Comparison of ENCODE assay signal across 2 cellular contexts in the genomic region with DNA sequence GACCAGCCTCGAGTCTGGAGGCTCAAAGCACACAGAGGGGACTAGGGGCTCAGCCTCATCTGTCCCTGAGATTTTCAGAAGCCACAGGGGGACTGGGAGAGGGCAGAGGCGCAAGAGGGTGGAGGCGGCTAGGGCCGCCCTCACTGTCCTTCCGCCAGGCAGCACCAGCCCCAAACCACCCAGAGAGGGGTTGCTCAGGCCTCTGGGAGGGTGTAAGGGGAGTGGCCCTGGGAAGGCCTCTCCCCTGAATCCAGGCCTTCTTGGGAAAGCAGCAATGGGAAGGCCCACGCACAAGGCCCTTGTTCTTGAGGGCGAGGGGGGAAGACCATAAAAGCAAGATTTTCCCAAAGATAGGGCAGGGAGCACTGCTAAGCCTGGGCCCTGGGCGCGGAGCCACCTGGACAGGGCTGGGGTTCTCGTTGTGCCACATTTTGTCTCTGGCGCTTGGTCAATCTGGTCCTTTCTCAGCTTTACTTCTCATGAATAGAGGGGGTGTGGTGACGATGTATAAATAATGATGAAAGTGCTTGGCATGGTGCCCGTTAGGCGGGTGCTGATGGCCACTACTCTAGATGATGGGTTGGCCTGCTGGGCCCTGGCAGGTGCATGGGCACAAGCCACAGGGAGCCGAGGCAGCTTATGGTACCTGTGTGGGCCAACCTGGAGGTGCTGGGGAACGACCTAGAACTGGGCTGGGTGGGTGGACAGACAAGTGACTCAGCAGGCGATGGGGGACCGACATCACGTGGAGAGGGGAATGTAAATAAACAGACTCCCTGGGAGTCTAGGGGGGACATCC.
TF ChIP-seq lines count a peak whose summit lies in the region.

No MANE protein-coding gene starts in this region.

TF ChIP-seq in HCT116, 20 proteins besides CTCF, POLR2A, EP300 and RAD21:
- TF ChIP-seq, protein P1, sequence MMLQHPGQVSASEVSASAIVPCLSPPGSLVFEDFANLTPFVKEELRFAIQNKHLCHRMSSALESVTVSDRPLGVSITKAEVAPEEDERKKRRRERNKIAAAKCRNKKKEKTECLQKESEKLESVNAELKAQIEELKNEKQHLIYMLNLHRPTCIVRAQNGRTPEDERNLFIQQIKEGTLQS (IDR thresholded peaks at IDR 0.05): no peak
- TF ChIP-seq EZH2phosphoT487 (IDR thresholded peaks at IDR 0.05; ENCODE audit: borderline replicate concordance): no peak
- TF ChIP-seq JUND (IDR thresholded peaks at IDR 0.05): no peak
- TF ChIP-seq ZNF274 (IDR thresholded peaks at IDR 0.05; ENCODE audit: low read depth, low read length): no peak
- TF ChIP-seq, protein P2, sequence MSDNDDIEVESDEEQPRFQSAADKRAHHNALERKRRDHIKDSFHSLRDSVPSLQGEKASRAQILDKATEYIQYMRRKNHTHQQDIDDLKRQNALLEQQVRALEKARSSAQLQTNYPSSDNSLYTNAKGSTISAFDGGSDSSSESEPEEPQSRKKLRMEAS (IDR thresholded peaks at IDR 0.05): no peak
- no peak for TF ChIP-seq ZFX (IDR thresholded peaks at IDR 0.05)
- TF ChIP-seq FOSL1 (IDR thresholded peaks at IDR 0.05; ENCODE audit: low read depth): no peak
- no peak for TF ChIP-seq POLR2AphosphoS5 (IDR thresholded peaks at IDR 0.05; ENCODE audit: low read depth, low read length)
- no peak for TF ChIP-seq ZBTB33 (IDR thresholded peaks at IDR 0.05; ENCODE audit: extremely low read depth, insufficient replicate concordance, low read length)
- TF ChIP-seq, protein P3, sequence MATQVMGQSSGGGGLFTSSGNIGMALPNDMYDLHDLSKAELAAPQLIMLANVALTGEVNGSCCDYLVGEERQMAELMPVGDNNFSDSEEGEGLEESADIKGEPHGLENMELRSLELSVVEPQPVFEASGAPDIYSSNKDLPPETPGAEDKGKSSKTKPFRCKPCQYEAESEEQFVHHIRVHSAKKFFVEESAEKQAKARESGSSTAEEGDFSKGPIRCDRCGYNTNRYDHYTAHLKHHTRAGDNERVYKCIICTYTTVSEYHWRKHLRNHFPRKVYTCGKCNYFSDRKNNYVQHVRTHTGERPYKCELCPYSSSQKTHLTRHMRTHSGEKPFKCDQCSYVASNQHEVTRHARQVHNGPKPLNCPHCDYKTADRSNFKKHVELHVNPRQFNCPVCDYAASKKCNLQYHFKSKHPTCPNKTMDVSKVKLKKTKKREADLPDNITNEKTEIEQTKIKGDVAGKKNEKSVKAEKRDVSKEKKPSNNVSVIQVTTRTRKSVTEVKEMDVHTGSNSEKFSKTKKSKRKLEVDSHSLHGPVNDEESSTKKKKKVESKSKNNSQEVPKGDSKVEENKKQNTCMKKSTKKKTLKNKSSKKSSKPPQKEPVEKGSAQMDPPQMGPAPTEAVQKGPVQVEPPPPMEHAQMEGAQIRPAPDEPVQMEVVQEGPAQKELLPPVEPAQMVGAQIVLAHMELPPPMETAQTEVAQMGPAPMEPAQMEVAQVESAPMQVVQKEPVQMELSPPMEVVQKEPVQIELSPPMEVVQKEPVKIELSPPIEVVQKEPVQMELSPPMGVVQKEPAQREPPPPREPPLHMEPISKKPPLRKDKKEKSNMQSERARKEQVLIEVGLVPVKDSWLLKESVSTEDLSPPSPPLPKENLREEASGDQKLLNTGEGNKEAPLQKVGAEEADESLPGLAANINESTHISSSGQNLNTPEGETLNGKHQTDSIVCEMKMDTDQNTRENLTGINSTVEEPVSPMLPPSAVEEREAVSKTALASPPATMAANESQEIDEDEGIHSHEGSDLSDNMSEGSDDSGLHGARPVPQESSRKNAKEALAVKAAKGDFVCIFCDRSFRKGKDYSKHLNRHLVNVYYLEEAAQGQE (IDR thresholded peaks at IDR 0.05; ENCODE audit: low read depth): no peak
- TF ChIP-seq CEBPB (IDR thresholded peaks at IDR 0.05; ENCODE audit: low read depth): no peak
- no peak for TF ChIP-seq ELF1 (IDR thresholded peaks at IDR 0.05; ENCODE audit: borderline replicate concordance, low read depth)
- TF ChIP-seq CBX3 (IDR thresholded peaks at IDR 0.05; ENCODE audit: low read depth): no peak

TF ChIP-seq in HEK293T, 16 proteins besides CTCF, POLR2A, EP300 and RAD21:
- TF ChIP-seq TARDBP (IDR thresholded peaks at IDR 0.05) (no peak), ELF4 (IDR thresholded peaks at IDR 0.05) (no peak), FOXM1 (IDR thresholded peaks at IDR 0.05; ENCODE audit: borderline replicate concordance) (no peak), FOXA1 (IDR thresholded peaks at IDR 0.05) (no peak), L3MBTL2 (conservative IDR thresholded peaks at IDR 0.05) (no peak), HDGF (IDR thresholded peaks at IDR 0.05; ENCODE audit: borderline replicate concordance) (no peak), CTBP1 (IDR thresholded peaks at IDR 0.05; ENCODE audit: borderline replicate concordance) (no peak), SP1 (IDR thresholded peaks at IDR 0.05) (no peak), BHLHE40 (IDR thresholded peaks at IDR 0.05; ENCODE audit: borderline replicate concordance) (no peak), FOXK2 (IDR thresholded peaks at IDR 0.05) (no peak), ARNT (IDR thresholded peaks at IDR 0.05) (no peak), SUZ12 (IDR thresholded peaks at IDR 0.05) (no peak)
- TF ChIP-seq, protein P4, sequence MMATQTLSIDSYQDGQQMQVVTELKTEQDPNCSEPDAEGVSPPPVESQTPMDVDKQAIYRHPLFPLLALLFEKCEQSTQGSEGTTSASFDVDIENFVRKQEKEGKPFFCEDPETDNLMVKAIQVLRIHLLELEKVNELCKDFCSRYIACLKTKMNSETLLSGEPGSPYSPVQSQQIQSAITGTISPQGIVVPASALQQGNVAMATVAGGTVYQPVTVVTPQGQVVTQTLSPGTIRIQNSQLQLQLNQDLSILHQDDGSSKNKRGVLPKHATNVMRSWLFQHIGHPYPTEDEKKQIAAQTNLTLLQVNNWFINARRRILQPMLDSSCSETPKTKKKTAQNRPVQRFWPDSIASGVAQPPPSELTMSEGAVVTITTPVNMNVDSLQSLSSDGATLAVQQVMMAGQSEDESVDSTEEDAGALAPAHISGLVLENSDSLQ (IDR thresholded peaks at IDR 0.05): no peak
